In genomic region chr2:215957354-215958122, GRCh38 we compare ENCODE assay signal across 2 cellular contexts.
TF ChIP-seq lines count a peak whose summit lies in the region.

No MANE protein-coding gene starts in this region.

TF ChIP-seq in HEK293, 187 proteins besides CTCF, POLR2A, EP300 and RAD21:
- peak; percentile 89 for TF ChIP-seq ZNF146 (tag by site-specific recombination; IDR thresholded peaks at IDR 0.05)

TF ChIP-seq in K562, 482 proteins besides CTCF, POLR2A, EP300 and RAD21:
- peak; percentile 66 for TF ChIP-seq ZNF146 (CRISPR knock-in tag; IDR thresholded peaks at IDR 0.05; ENCODE audit: unreplicated experiment)
